Comparison of ENCODE assay signal across 1 cellular context in the genomic region with DNA sequence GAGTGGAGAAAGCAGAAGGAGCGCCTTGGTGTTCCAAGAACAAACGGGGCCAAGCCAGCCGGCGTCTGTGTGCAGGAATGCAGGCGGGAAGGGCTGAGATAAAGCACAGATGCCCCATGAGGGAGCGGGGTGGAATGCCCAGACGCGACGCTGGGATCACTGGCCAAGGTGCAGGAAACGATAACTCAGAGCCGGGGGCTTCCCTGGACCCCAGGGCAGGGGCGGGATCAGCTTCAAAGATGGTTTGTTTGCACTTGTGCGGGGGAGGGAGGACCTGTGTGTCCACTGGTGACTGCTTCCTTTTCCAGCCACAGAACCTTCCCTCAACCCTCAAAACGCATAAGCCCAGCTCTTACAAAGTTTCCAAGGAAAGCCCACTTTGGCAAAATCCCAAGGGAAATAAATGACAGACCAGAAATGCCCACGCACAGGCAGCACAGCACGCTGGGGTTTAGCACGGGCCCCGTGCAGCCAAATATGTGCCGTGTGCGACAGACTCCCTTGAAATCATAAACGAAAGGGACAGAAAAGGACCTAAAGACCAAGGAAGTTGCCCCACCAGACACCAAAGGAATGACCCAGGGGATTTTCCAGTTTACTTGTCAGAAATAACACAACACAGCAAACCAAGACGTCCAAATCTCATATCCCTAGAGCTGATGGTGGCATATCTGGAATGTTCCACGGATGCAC.
TF ChIP-seq lines count a peak whose summit lies in the region.

No MANE protein-coding gene starts in this region.

TF ChIP-seq in HepG2, 621 proteins besides CTCF, POLR2A, EP300 and RAD21 (continued from another document and continues in another):
- TF ChIP-seq ZNF512 (CRISPR knock-in tag; IDR thresholded peaks at IDR 0.05) = no peak
- TF ChIP-seq ZNF501 (CRISPR knock-in tag; IDR thresholded peaks at IDR 0.05) = peak; percentile 92
- no peak for TF ChIP-seq KLF16 (CRISPR knock-in tag; IDR thresholded peaks at IDR 0.05)
- TF ChIP-seq ZNF768 (CRISPR knock-in tag; IDR thresholded peaks at IDR 0.05) = peak; percentile 69
- TF ChIP-seq, protein P1, sequence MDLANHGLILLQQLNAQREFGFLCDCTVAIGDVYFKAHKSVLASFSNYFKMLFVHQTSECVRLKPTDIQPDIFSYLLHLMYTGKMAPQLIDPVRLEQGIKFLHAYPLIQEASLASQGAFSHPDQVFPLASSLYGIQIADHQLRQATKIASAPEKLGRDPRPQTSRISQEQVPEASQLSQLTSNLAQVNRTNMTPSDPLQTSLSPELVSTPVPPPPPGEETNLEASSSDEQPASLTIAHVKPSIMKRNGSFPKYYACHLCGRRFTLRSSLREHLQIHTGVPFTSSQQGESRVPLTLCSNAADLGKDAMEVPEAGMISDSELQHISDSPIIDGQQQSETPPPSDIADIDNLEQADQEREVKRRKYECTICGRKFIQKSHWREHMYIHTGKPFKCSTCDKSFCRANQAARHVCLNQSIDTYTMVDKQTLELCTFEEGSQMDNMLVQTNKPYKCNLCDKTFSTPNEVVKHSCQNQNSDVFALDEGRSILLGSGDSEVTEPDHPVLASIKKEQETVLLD (CRISPR knock-in tag; IDR thresholded peaks at IDR 0.05; ENCODE audit: low read depth) = no peak
- no peak for TF ChIP-seq USF2 (IDR thresholded peaks at IDR 0.05; ENCODE audit: low read depth, low read length)
- TF ChIP-seq USF2 (CRISPR knock-in tag; IDR thresholded peaks at IDR 0.05; ENCODE audit: borderline replicate concordance) = no peak; the same call in 1 of the 2 replicates
- TF ChIP-seq, protein P2, sequence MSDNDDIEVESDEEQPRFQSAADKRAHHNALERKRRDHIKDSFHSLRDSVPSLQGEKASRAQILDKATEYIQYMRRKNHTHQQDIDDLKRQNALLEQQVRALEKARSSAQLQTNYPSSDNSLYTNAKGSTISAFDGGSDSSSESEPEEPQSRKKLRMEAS (IDR thresholded peaks at IDR 0.05) = peak; percentile 87
- TF ChIP-seq, protein P3, sequence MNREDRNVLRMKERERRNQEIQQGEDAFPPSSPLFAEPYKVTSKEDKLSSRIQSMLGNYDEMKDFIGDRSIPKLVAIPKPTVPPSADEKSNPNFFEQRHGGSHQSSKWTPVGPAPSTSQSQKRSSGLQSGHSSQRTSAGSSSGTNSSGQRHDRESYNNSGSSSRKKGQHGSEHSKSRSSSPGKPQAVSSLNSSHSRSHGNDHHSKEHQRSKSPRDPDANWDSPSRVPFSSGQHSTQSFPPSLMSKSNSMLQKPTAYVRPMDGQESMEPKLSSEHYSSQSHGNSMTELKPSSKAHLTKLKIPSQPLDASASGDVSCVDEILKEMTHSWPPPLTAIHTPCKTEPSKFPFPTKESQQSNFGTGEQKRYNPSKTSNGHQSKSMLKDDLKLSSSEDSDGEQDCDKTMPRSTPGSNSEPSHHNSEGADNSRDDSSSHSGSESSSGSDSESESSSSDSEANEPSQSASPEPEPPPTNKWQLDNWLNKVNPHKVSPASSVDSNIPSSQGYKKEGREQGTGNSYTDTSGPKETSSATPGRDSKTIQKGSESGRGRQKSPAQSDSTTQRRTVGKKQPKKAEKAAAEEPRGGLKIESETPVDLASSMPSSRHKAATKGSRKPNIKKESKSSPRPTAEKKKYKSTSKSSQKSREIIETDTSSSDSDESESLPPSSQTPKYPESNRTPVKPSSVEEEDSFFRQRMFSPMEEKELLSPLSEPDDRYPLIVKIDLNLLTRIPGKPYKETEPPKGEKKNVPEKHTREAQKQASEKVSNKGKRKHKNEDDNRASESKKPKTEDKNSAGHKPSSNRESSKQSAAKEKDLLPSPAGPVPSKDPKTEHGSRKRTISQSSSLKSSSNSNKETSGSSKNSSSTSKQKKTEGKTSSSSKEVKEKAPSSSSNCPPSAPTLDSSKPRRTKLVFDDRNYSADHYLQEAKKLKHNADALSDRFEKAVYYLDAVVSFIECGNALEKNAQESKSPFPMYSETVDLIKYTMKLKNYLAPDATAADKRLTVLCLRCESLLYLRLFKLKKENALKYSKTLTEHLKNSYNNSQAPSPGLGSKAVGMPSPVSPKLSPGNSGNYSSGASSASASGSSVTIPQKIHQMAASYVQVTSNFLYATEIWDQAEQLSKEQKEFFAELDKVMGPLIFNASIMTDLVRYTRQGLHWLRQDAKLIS (CRISPR knock-in tag; IDR thresholded peaks at IDR 0.05) = no peak
- no peak for TF ChIP-seq NFIB (CRISPR knock-in tag; IDR thresholded peaks at IDR 0.05; ENCODE audit: borderline replicate concordance)
- TF ChIP-seq TBL1XR1 (IDR thresholded peaks at IDR 0.05; ENCODE audit: borderline replicate concordance, low read length, partially characterized antibody) = no peak
- no peak for TF ChIP-seq ZNF138 (CRISPR knock-in tag; IDR thresholded peaks at IDR 0.05; ENCODE audit: low read depth)
- TF ChIP-seq YY1 (IDR thresholded peaks at IDR 0.05; ENCODE audit: insufficient read depth, insufficient replicate concordance, low read depth, low read length) = no peak
- TF ChIP-seq GABPA (IDR thresholded peaks at IDR 0.05; ENCODE audit: low read depth, low read length) = no peak
- peak; percentile 47 for TF ChIP-seq GABPA (CRISPR knock-in tag; IDR thresholded peaks at IDR 0.05; ENCODE audit: low read depth)
- TF ChIP-seq ZNF570 (CRISPR knock-in tag; IDR thresholded peaks at IDR 0.05; ENCODE audit: borderline replicate concordance) = no peak
- TF ChIP-seq, protein P4, sequence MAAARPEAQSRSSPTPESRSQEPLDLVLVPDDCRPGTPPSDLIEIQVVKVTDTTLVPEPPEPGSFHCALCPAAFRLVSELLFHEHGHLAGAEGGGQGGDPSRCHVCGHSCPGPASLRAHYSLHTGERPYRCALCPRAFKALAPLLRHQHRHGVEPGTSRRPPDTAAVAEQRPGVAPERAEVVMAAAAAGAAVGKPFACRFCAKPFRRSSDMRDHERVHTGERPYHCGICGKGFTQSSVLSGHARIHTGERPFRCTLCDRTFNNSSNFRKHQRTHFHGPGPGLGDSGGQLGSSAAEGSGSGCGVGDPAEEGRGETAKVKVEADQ (CRISPR knock-in tag; IDR thresholded peaks at IDR 0.05; ENCODE audit: borderline replicate concordance) = peak; percentile 63; the same call in 1 of the 2 replicates
- TF ChIP-seq ZBTB10 (CRISPR knock-in tag; IDR thresholded peaks at IDR 0.05; ENCODE audit: borderline replicate concordance) = peak; percentile 69; the same call in 1 of the 2 replicates
- TF ChIP-seq MTA3 (CRISPR knock-in tag; IDR thresholded peaks at IDR 0.05) = no peak
- no peak for TF ChIP-seq ZNF3 (CRISPR knock-in tag; IDR thresholded peaks at IDR 0.05)
- peak; percentile 85; the same call in 1 of the 2 replicates for TF ChIP-seq SKIL (CRISPR knock-in tag; IDR thresholded peaks at IDR 0.05; ENCODE audit: borderline replicate concordance)
- TF ChIP-seq GATAD2A (CRISPR knock-in tag; IDR thresholded peaks at IDR 0.05) = peak; percentile 93
- peak; percentile 80; the same call in 1 of the 2 replicates for TF ChIP-seq KDM5B (CRISPR knock-in tag; IDR thresholded peaks at IDR 0.05; ENCODE audit: borderline replicate concordance)
- no peak for TF ChIP-seq KLF13 (CRISPR knock-in tag; IDR thresholded peaks at IDR 0.05)
- TF ChIP-seq ZNF350 (CRISPR knock-in tag; IDR thresholded peaks at IDR 0.05; ENCODE audit: borderline replicate concordance, low read depth) = peak; percentile 65; the same call in 1 of the 2 replicates
- TF ChIP-seq ZNF589 (CRISPR knock-in tag; conservative IDR thresholded peaks at IDR 0.05) = no peak
- TF ChIP-seq ZNF205 (CRISPR knock-in tag; IDR thresholded peaks at IDR 0.05) = peak; percentile 88
- peak; percentile 71; the same call in 1 of the 2 replicates for TF ChIP-seq ZHX1 (CRISPR knock-in tag; IDR thresholded peaks at IDR 0.05; ENCODE audit: low read depth)
- TF ChIP-seq, protein P5, sequence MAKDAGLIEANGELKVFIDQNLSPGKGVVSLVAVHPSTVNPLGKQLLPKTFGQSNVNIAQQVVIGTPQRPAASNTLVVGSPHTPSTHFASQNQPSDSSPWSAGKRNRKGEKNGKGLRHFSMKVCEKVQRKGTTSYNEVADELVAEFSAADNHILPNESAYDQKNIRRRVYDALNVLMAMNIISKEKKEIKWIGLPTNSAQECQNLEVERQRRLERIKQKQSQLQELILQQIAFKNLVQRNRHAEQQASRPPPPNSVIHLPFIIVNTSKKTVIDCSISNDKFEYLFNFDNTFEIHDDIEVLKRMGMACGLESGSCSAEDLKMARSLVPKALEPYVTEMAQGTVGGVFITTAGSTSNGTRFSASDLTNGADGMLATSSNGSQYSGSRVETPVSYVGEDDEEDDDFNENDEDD (CRISPR knock-in tag; IDR thresholded peaks at IDR 0.05; ENCODE audit: borderline replicate concordance) = peak; percentile 81; the same call in 1 of the 2 replicates
- no peak for TF ChIP-seq KDM2A (CRISPR knock-in tag; IDR thresholded peaks at IDR 0.05; ENCODE audit: borderline replicate concordance, low read depth)
- 0 out of 2 replicates have a peak, but pooled peaks have one; percentile 44 for TF ChIP-seq ZNF180 (CRISPR knock-in tag; IDR thresholded peaks at IDR 0.05; ENCODE audit: borderline replicate concordance, low read depth)
- TF ChIP-seq, protein P6, sequence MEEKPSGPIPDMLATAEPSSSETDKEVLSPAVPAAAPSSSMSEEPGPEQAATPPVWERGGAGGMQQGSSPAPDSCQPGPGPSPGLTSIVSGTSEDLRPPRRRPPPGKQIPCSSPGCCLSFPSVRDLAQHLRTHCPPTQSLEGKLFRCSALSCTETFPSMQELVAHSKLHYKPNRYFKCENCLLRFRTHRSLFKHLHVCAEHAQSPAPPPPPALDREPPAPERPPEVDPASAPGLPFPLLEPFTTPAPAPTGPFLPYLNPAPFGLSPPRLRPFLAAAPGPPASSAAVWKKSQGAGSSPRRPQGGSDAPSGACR (CRISPR knock-in tag; IDR thresholded peaks at IDR 0.05) = 0 out of 2 replicates have a peak, but pooled peaks have one; percentile 45
